In genomic region chr17:81470270-81470943, GRCh38 we compare ENCODE assay signal across 22 cellular contexts. TPM values are rescaled to one million over a fixed set of nuclear protein-coding genes. Genes with fewer than 3 reads are reported as not detected.
DNase-seq lines count a peak whose midpoint lies in the region; TF ChIP-seq lines count a peak whose summit lies in the region.
"Had no signal": no experiment of that assay in that cellular context is flagged by ENCODE, and none has a peak within 500 bp of the region (broad histone marks: within the 10 kb centered on the region; RNA-seq: fewer than 3 reads in every experiment).

No MANE protein-coding gene starts in this region.

- DNase-seq in cerebellum (ENCODE audit: low spot score) (peak; percentile 56), hepatocyte (ENCODE audit: low spot score) (no peak), superior temporal gyrus (ENCODE audit: extremely low spot score) (peak; percentile 43), NK-92 (lab: John Stamatoyannopoulos, UW; ENCODE audit: unreplicated experiment) (no peak), testis (no peak), prostate gland (ENCODE audit: low spot score) (no peak), DMS79 treated with DMSO at 0.1 percent for 48 hours (lab: John Stamatoyannopoulos, UW) (no peak)
- DNase-seq: activated CD4-positive, alpha-beta T cell treated with anti-CD3 and anti-CD28 coated beads for 4 hours; activated naive CD8-positive, alpha-beta T cell treated with anti-CD3 and anti-CD28 coated beads for 36 hours; Calu3; hippocampal formation; naive B cell; NCI-H1694 treated with DMSO at 0.1 percent for 48 hours; NCI-H774; OCI-M1; posterior cingulate gyrus; SIG-M5; stimulated activated CD4-positive, alpha-beta T cell treated with anti-CD3 and anti-CD28 coated beads, Interleukin-1b, Interleukin-23, amount 100 ng/mL, for 48 hours; stimulated activated naive CD4-positive, alpha-beta T cell treated with Interleukin-2 at 50 U/mL for 16 hours had no signal

- peak overlapping the region; percentile 28 for H3K27ac ChIP-seq in KOPT-K1 (ENCODE audit: low read depth, low read length, poor library complexity, severe bottlenecking)
- H3K27ac ChIP-seq in hepatocyte: peak overlapping the region; percentile 72
- H3K27ac ChIP-seq in testis: no peak overlapping the region
- H3K27ac ChIP-seq in prostate gland: no peak overlapping the region

- H3K4me2 ChIP-seq in hepatocyte: no peak overlapping the region

- no peaks in the 10 kb centered on the region for H3K27me3 ChIP-seq in hepatocyte
- no peaks in the 10 kb centered on the region for H3K27me3 ChIP-seq in testis
- no peaks in the 10 kb centered on the region for H3K27me3 ChIP-seq in prostate gland (replicated peaks; ENCODE audit: insufficient read depth)
- H3K27me3 ChIP-seq: MG63 had no signal

- H3K36me3 ChIP-seq in KOPT-K1 (ENCODE audit: insufficient read depth, low read length): peaks cover 54% of the 10 kb centered on the region
- no peaks in the 10 kb centered on the region for H3K36me3 ChIP-seq in hepatocyte (replicated peaks; ENCODE audit: insufficient read depth, low read depth)
- H3K36me3 ChIP-seq in testis (ENCODE audit: low read depth, missing control alignments): no peaks in the 10 kb centered on the region
- H3K36me3 ChIP-seq in prostate gland: no peaks in the 10 kb centered on the region
- H3K36me3 ChIP-seq: MG63 had no signal

- peaks cover 11% of the 10 kb centered on the region for H3K4me1 ChIP-seq in hepatocyte (ENCODE audit: insufficient read depth)
- H3K4me1 ChIP-seq in testis: peaks cover 6% of the 10 kb centered on the region
- H3K4me1 ChIP-seq in prostate gland (replicated peaks): no peaks in the 10 kb centered on the region

- H4K20me1 ChIP-seq in hepatocyte (ENCODE audit: insufficient read depth, poor library complexity, severe bottlenecking): no peaks in the 10 kb centered on the region

- no peaks in the 10 kb centered on the region for H3K9me3 ChIP-seq in KOPT-K1 (ENCODE audit: insufficient read depth, low read length, poor library complexity, severe bottlenecking)
- no peaks in the 10 kb centered on the region for H3K9me3 ChIP-seq in hepatocyte (ENCODE audit: low read depth)
- H3K9me3 ChIP-seq in testis: no peaks in the 10 kb centered on the region
- H3K9me3 ChIP-seq in prostate gland: no peaks in the 10 kb centered on the region
- H3K9me3 ChIP-seq: MG63 had no signal

- no peak for TF ChIP-seq CTCF in hepatocyte (IDR thresholded peaks at IDR 0.05; ENCODE audit: poor library complexity)
- TF ChIP-seq CTCF in testis (IDR thresholded peaks at IDR 0.05): no peak
- no peak for TF ChIP-seq CTCF in prostate gland (IDR thresholded peaks at IDR 0.05)

- TF ChIP-seq POLR2A in testis (IDR thresholded peaks at IDR 0.05) (no peak), prostate gland (IDR thresholded peaks at IDR 0.05) (no peak)

- H3K4me3 ChIP-seq in hepatocyte (no peak overlapping the region), testis (no peak overlapping the region), prostate gland (no peak overlapping the region)
- H3K4me3 ChIP-seq: lung, MG63 had no signal

- intact Hi-C loops in testis (cut with DNase I; ENCODE audit: low total_unique reads) (no loop called here), prostate gland (cut with DNase I) (loop anchor here (5.0 kb wide), 1 partner anchor 73 kb away; the partner anchor contains the start of gene BAHCC1)

- WGBS in hepatocyte (ENCODE audit: low lambda C conversion rate, missing lambda C conversion rate): 89% methylated on average over 9 of the region's 9 CpGs
- 84 to 97% methylated on average over 9 of the region's 9 CpGs for WGBS in testis, 2 donors
- 91% methylated on average over 9 of the region's 9 CpGs for WGBS in prostate gland

- H3K79me2 ChIP-seq in hepatocyte: no peaks in the 10 kb centered on the region

- no peak overlapping the region for H2AFZ ChIP-seq in hepatocyte

- no peaks in the 10 kb centered on the region for H3K9me2 ChIP-seq in hepatocyte (replicated peaks; ENCODE audit: insufficient read depth)

RNA-seq across cellular contexts. Expression of gene ACTG1, which starts 42.2 kb away (rescaled TPM):
- total RNA-seq in cerebellum (4,386 TPM), hepatocyte (3,207 and 3,298 TPM in 2 replicates), testis (1,000 to 10,000 TPM; 1,790 to 2,057 TPM), prostate gland (1,000 to 10,000 TPM; 2,438 to 3,181 TPM)
- polyA plus RNA-seq in hepatocyte (2,719 and 2,832 TPM in 2 replicates), testis (ENCODE audit: insufficient read depth, low read depth, low replicate concordance) (1,571 TPM)

RNA-seq across cellular contexts. Expression of gene FSCN2, which starts 57.8 kb away (rescaled TPM):
- total RNA-seq in cerebellum: 4.0 TPM
- 1.8 and 3.7 TPM in 2 replicates for total RNA-seq in hepatocyte
- 0.29 and 0.40 TPM in 2 replicates for polyA plus RNA-seq in hepatocyte
- total RNA-seq in testis: 1 to 10 TPM; 3.5 to 4.0 TPM
- 0.37 TPM for polyA plus RNA-seq in testis (ENCODE audit: insufficient read depth, low read depth, low replicate concordance)
- total RNA-seq in prostate gland: 1 to 10 TPM; 3.1 to 5.6 TPM

Comparison
In these comparisons a context has a peak if more than half of its experiments do, and no peak if none do; other contexts are left out.
1. H3K27ac ChIP-seq: peak in KOPT-K1 (single experiment) and hepatocyte (single experiment); none in testis (0 of 2) and prostate gland (0 of 2).
2. DNase-seq: peak in cerebellum (single experiment) and superior temporal gyrus (single experiment); none in hepatocyte (single experiment), NK-92 (single experiment), testis (single experiment), prostate gland (single experiment) and DMS79 treated with DMSO at 0.1 percent for 48 hours (single experiment).